In genomic region chr3:167710552-167710951, GRCh38 we compare ENCODE assay signal across 17 cellular contexts. TPM values are rescaled to one million over a fixed set of nuclear protein-coding genes. Genes with fewer than 3 reads are reported as not detected.
DNase-seq lines count a peak whose midpoint lies in the region; ATAC-seq and TF ChIP-seq lines count a peak whose summit lies in the region.
"Had no signal": no experiment of that assay in that cellular context is flagged by ENCODE, and none has a peak within 500 bp of the region (broad histone marks: within the 10 kb centered on the region; RNA-seq: fewer than 3 reads in every experiment).

No MANE protein-coding gene starts in this region.

- no peaks in the 10 kb centered on the region for H3K4me1 ChIP-seq in BE2C
- H3K4me1 ChIP-seq: BLaER1, HAP-1, SJSA1 had no signal

- POLR2A ChIA-PET in activated naive CD8-positive, alpha-beta T cell treated with anti-CD3 and anti-CD28 coated beads, Interleukin-2, amount 10 ng/mL, durations not matched to agents 7 days and 5 days (lab: Charles Lee): no interaction called here
- POLR2A ChIA-PET in WTC11 (lab: Charles Lee): interaction anchor here (0.6 kb wide), 1 partner anchor 737 kb away, joined by 3 read pairs; no protein-coding TSS in a partner anchor

- peaks cover 30% of the 10 kb centered on the region for H3K4me1 Mint-ChIP-seq in activated naive CD8-positive, alpha-beta T cell treated with anti-CD3 and anti-CD28 coated beads, Interleukin-2, amount 10 ng/mL, durations not matched to agents 7 days and 5 days
- H3K4me1 Mint-ChIP-seq in activated naive CD8-positive, alpha-beta T cell treated with anti-CD3 and anti-CD28 coated beads, Interleukin-2, amount 50 U/mL, for 24 hours: peaks cover 38% of the 10 kb centered on the region
- H3K4me1 Mint-ChIP-seq in WTC11: peaks cover 19% of the 10 kb centered on the region
- H3K4me1 Mint-ChIP-seq in stimulated activated naive B cell treated with anti-CD40 and anti-IgM and Interleukin-4, amounts not matched to agents 10 μg/mL and 1 μg/mL and 100 μg/mL, for 72 hours: peaks cover 37 to 70% of the 10 kb centered on the region in 2 donors

- H3K27ac Mint-ChIP-seq in activated naive CD8-positive, alpha-beta T cell treated with anti-CD3 and anti-CD28 coated beads, Interleukin-2, amount 10 ng/mL, durations not matched to agents 7 days and 5 days: peak overlapping the region; percentile 40
- H3K27ac Mint-ChIP-seq in activated naive CD8-positive, alpha-beta T cell treated with anti-CD3 and anti-CD28 coated beads, Interleukin-2, amount 50 U/mL, for 24 hours: no peak overlapping the region
- peak overlapping the region; percentile 64 for H3K27ac Mint-ChIP-seq in WTC11
- H3K27ac Mint-ChIP-seq in stimulated activated naive B cell treated with anti-CD40 and anti-IgM and Interleukin-4, amounts not matched to agents 10 μg/mL and 1 μg/mL and 100 μg/mL, for 72 hours: peak overlapping the region; percentile 59

- H3K36me3 Mint-ChIP-seq in activated naive CD8-positive, alpha-beta T cell treated with anti-CD3 and anti-CD28 coated beads, Interleukin-2, amount 10 ng/mL, durations not matched to agents 7 days and 5 days: peaks cover 62% of the 10 kb centered on the region
- peaks cover 60% of the 10 kb centered on the region for H3K36me3 Mint-ChIP-seq in activated naive CD8-positive, alpha-beta T cell treated with anti-CD3 and anti-CD28 coated beads, Interleukin-2, amount 50 U/mL, for 24 hours (ENCODE audit: low read depth)
- peaks cover 57% of the 10 kb centered on the region for H3K36me3 Mint-ChIP-seq in WTC11
- H3K36me3 Mint-ChIP-seq in stimulated activated naive B cell treated with anti-CD40 and anti-IgM and Interleukin-4, amounts not matched to agents 10 μg/mL and 1 μg/mL and 100 μg/mL, for 72 hours: peaks cover 53 to 77% of the 10 kb centered on the region in 2 donors

- intact Hi-C loops in left colon (cut with DNase I, micrococcal nuclease): no loop called here

- CTCF ChIA-PET in WTC11 (lab: Charles Lee): interaction anchor here (0.7 kb wide), 1 partner anchor 330 kb away, joined by 3 read pairs; the partner anchor contains the start of gene ZBBX

- H3K27me3 Mint-ChIP-seq in activated naive CD8-positive, alpha-beta T cell treated with anti-CD3 and anti-CD28 coated beads, Interleukin-2, amount 10 ng/mL, durations not matched to agents 7 days and 5 days: no peaks in the 10 kb centered on the region
- no peaks in the 10 kb centered on the region for H3K27me3 Mint-ChIP-seq in activated naive CD8-positive, alpha-beta T cell treated with anti-CD3 and anti-CD28 coated beads, Interleukin-2, amount 50 U/mL, for 24 hours
- H3K27me3 Mint-ChIP-seq in WTC11 (ENCODE audit: low read depth): no peaks in the 10 kb centered on the region
- H3K27me3 Mint-ChIP-seq in stimulated activated naive B cell treated with anti-CD40 and anti-IgM and Interleukin-4, amounts not matched to agents 10 μg/mL and 1 μg/mL and 100 μg/mL, for 72 hours: no peaks in the 10 kb centered on the region
- H3K27me3 Mint-ChIP-seq: CD8-positive, alpha-beta memory T cell had no signal

- no peak for TF ChIP-seq CTCF in WTC11 (IDR thresholded peaks at IDR 0.05)
- TF ChIP-seq CTCF in BE2C (IDR thresholded peaks at IDR 0.05; ENCODE audit: low read depth, low read length): no peak

- no peak overlapping the region for H3K4me3 Mint-ChIP-seq in activated naive CD8-positive, alpha-beta T cell treated with anti-CD3 and anti-CD28 coated beads, Interleukin-2, amount 10 ng/mL, durations not matched to agents 7 days and 5 days
- no peak overlapping the region for H3K4me3 Mint-ChIP-seq in activated naive CD8-positive, alpha-beta T cell treated with anti-CD3 and anti-CD28 coated beads, Interleukin-2, amount 50 U/mL, for 24 hours
- no peak overlapping the region for H3K4me3 Mint-ChIP-seq in WTC11
- no peak overlapping the region for H3K4me3 Mint-ChIP-seq in stimulated activated naive B cell treated with anti-CD40 and anti-IgM and Interleukin-4, amounts not matched to agents 10 μg/mL and 1 μg/mL and 100 μg/mL, for 72 hours
- H3K4me3 Mint-ChIP-seq: CD8-positive, alpha-beta memory T cell had no signal

- H3K27me3 ChIP-seq in BE2C: no peaks in the 10 kb centered on the region
- H3K27me3 ChIP-seq: BLaER1, SJSA1 had no signal

- H3K36me3 ChIP-seq in BE2C: peaks cover 8% of the 10 kb centered on the region

- no peaks in the 10 kb centered on the region for H3K9me3 ChIP-seq in BE2C
- H3K9me3 ChIP-seq: A549, BLaER1, HAP-1, SJSA1 had no signal

- no peak for DNase-seq in activated naive CD8-positive, alpha-beta T cell treated with anti-CD3 and anti-CD28 coated beads, Interleukin-2, amount 10 ng/mL, durations not matched to agents 7 days and 5 days
- no peak for DNase-seq in activated naive CD8-positive, alpha-beta T cell treated with anti-CD3 and anti-CD28 coated beads, Interleukin-2, amount 50 U/mL, for 24 hours
- no peak for DNase-seq in WTC11 (ENCODE audit: low spot score)
- DNase-seq in left colon: peak; percentile 20
- DNase-seq in stimulated activated naive B cell treated with anti-CD40 and anti-IgM and Interleukin-4, amounts not matched to agents 10 μg/mL and 1 μg/mL and 100 μg/mL, for 72 hours: no peak
- DNase-seq in BE2C: no peak
- DNase-seq: CD8-positive, alpha-beta memory T cell; KBM-7; NCI-H1105 treated with DMSO at 0.1 percent for 48 hours; NCI-H1694; NCI-H2081 treated with DMSO at 0.1 percent for 48 hours had no signal

- ATAC-seq in activated naive CD8-positive, alpha-beta T cell treated with anti-CD3 and anti-CD28 coated beads, Interleukin-2, amount 10 ng/mL, durations not matched to agents 7 days and 5 days (ENCODE audit: low read depth): no peak
- no peak for ATAC-seq in activated naive CD8-positive, alpha-beta T cell treated with anti-CD3 and anti-CD28 coated beads, Interleukin-2, amount 50 U/mL, for 24 hours
- ATAC-seq in WTC11: no peak
- peak; percentile 98 for ATAC-seq in left colon
- ATAC-seq in stimulated activated naive B cell treated with anti-CD40 and anti-IgM and Interleukin-4, amounts not matched to agents 10 μg/mL and 1 μg/mL and 100 μg/mL, for 72 hours (replicated peaks): no peak
- no peak for ATAC-seq in GM18511 (IDR thresholded peaks at IDR 0.05; ENCODE audit: unreplicated experiment)
- no peak for ATAC-seq in GM21786 (IDR thresholded peaks at IDR 0.05; ENCODE audit: unreplicated experiment)
- ATAC-seq: A549 had no signal

- no peak overlapping the region for H3K4me3 ChIP-seq in BE2C (ENCODE audit: low read depth, low read length)
- H3K4me3 ChIP-seq: A549, BLaER1, HAP-1, SJSA1 had no signal

- no peaks in the 10 kb centered on the region for H3K9me3 Mint-ChIP-seq in activated naive CD8-positive, alpha-beta T cell treated with anti-CD3 and anti-CD28 coated beads, Interleukin-2, amount 10 ng/mL, durations not matched to agents 7 days and 5 days
- H3K9me3 Mint-ChIP-seq in activated naive CD8-positive, alpha-beta T cell treated with anti-CD3 and anti-CD28 coated beads, Interleukin-2, amount 50 U/mL, for 24 hours: no peaks in the 10 kb centered on the region
- no peaks in the 10 kb centered on the region for H3K9me3 Mint-ChIP-seq in WTC11
- H3K9me3 Mint-ChIP-seq in stimulated activated naive B cell treated with anti-CD40 and anti-IgM and Interleukin-4, amounts not matched to agents 10 μg/mL and 1 μg/mL and 100 μg/mL, for 72 hours: peaks cover 0 to 1% of the 10 kb centered on the region in 2 donors
- H3K9me3 Mint-ChIP-seq: CD8-positive, alpha-beta memory T cell had no signal

TF ChIP-seq in WTC11, 78 proteins besides CTCF, POLR2A, EP300 and RAD21 (continues in another document):
- TF ChIP-seq NFE2L1 (CRISPR knock-in tag; IDR thresholded peaks at IDR 0.05) (no peak), PRDM15 (CRISPR knock-in tag; IDR thresholded peaks at IDR 0.05) (no peak), ZNF317 (CRISPR knock-in tag; IDR thresholded peaks at IDR 0.05; ENCODE audit: borderline replicate concordance, low read depth) (no peak), ZNF416 (CRISPR knock-in tag; IDR thresholded peaks at IDR 0.05) (no peak)

RNA-seq across cellular contexts. Expression of gene PDCD10, which starts 24.1 kb away (rescaled TPM):
- 10 to 100 TPM; 51.6 to 52.8 TPM for total RNA-seq in activated naive CD8-positive, alpha-beta T cell treated with anti-CD3 and anti-CD28 coated beads, Interleukin-2, amount 10 ng/mL, durations not matched to agents 7 days and 5 days
- total RNA-seq in WTC11 (2021) (58.3 to 60.8 TPM (median 58.5 TPM) in 3 replicates), left colon (10 to 100 TPM; 76.1 to 81.0 TPM)
- polyA plus RNA-seq in BE2C (2012; ENCODE audit: insufficient read depth, insufficient read length, low read depth): 24.9 TPM

RNA-seq across cellular contexts. Expression of gene SERPINI1, which starts 25.0 kb away (rescaled TPM):
- total RNA-seq in activated naive CD8-positive, alpha-beta T cell treated with anti-CD3 and anti-CD28 coated beads, Interleukin-2, amount 10 ng/mL, durations not matched to agents 7 days and 5 days: 1 to 10 TPM; 1.9 to 2.4 TPM
- total RNA-seq in WTC11 (2021) (4.5 to 6.4 TPM (median 6.1 TPM) in 3 replicates), left colon (1 to 10 TPM in 1 of 2 donors, under 1 TPM in 1; 0.92 to 1.7 TPM)
- 1.5 TPM for polyA plus RNA-seq in BE2C (2012; ENCODE audit: insufficient read depth, insufficient read length, low read depth)

RNA-seq across cellular contexts. Expression of gene WDR49, which starts 56.8 kb away (rescaled TPM):
- under 1 TPM in 1 of 2 experiments, not detected in 1; 0.33 TPM for total RNA-seq in activated naive CD8-positive, alpha-beta T cell treated with anti-CD3 and anti-CD28 coated beads, Interleukin-2, amount 10 ng/mL, durations not matched to agents 7 days and 5 days
- total RNA-seq in WTC11 (2021) (0.73 to 1.1 TPM (median 0.92 TPM) in 3 replicates), left colon (1 to 10 TPM in 1 of 2 donors, not detected in 1; 1.0 TPM)
- polyA plus RNA-seq in BE2C (2012; ENCODE audit: insufficient read depth, insufficient read length, low read depth): not detected
- total RNA-seq: SJSA1 had no signal
- polyA plus RNA-seq: A549; CD8-positive, alpha-beta memory T cell had no signal

Comparison
In these comparisons a context has a peak if more than half of its experiments do, and no peak if none do; other contexts are left out.
1. DNase-seq: peak in left colon (2 of 2); none in activated naive CD8-positive, alpha-beta T cell treated with anti-CD3 and anti-CD28 coated beads, Interleukin-2, amount 10 ng/mL, durations not matched to agents 7 days and 5 days (single experiment), activated naive CD8-positive, alpha-beta T cell treated with anti-CD3 and anti-CD28 coated beads, Interleukin-2, amount 50 U/mL, for 24 hours (single experiment), WTC11 (single experiment), stimulated activated naive B cell treated with anti-CD40 and anti-IgM and Interleukin-4, amounts not matched to agents 10 μg/mL and 1 μg/mL and 100 μg/mL, for 72 hours (single experiment) and BE2C (single experiment).